24 cellular contexts compared by ENCODE assay signal in genomic region chr17:9421525-9421924, GRCh38.
"Had no signal": no experiment of that assay in that cellular context is flagged by ENCODE, and none has a peak within 500 bp of the region (broad histone marks: within the 10 kb centered on the region; RNA-seq: fewer than 3 reads in every experiment).

No MANE protein-coding gene starts in this region.

- H3K27ac ChIP-seq: HL-60, KMS-11, RWPE1 had no signal

- H3K4me1 Mint-ChIP-seq: IgD-negative memory B cell had no signal

- H3K27me3 Mint-ChIP-seq: IgD-negative memory B cell had no signal

- H3K27ac Mint-ChIP-seq: IgD-negative memory B cell had no signal

- H3K4me3 ChIP-seq: K562 had no signal

- H3K4me2 ChIP-seq: KMS-11 had no signal

- FAIRE-seq: HTR-8/SVneo, K562, RCC 7860 had no signal

- DNase-seq: Kasumi-1, MV-4-11, NCI-H1048, NCI-H1105, NCI-H1417, NCI-H1436 treated with DMSO at 0.1 percent for 48 hours, NCI-H1694, NCI-H187 treated with DMSO at 0.1 percent for 48 hours, NCI-H2029 treated with DMSO at 0.1 percent for 48 hours, NCI-H2171, NCI-H226, NCI-H446, NCI-H510A, NCI-H524 treated with DMSO at 0.1 percent for 48 hours, NCI-H69, NCI-H774, SHP77 had no signal

- H3K4me3 Mint-ChIP-seq: IgD-negative memory B cell had no signal

- H3K9ac ChIP-seq: KMS-11 had no signal
